ENCODE assay signal across 15 cellular contexts in the genomic region with DNA sequence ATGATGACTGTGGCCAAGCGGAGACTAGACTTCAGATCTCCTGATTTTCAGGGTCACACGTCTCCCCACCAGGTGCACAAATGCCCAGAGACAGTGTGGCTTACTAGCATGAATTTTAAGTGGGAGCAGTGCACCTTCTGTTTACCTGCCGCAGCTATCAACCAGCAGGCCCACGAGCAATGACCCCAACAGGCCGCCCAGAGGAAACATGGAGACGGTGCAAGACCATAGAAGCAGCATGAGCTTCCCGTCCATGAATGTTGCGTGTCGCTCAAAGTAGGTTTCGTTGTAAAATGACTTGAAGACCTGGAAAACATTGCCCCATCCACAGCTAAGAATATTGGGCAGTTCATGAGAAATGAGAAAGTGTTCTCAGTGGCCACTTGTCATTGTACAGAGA. TPM values are rescaled to one million over a fixed set of nuclear protein-coding genes. Genes with fewer than 3 reads are reported as not detected.
A peak's percentile ranks its signal among the peaks of the same experiment; 100 is the strongest.
DNase-seq lines count a peak whose midpoint lies in the region; ATAC-seq and TF ChIP-seq lines count a peak whose summit lies in the region.
"Had no signal": no experiment of that assay in that cellular context is flagged by ENCODE, and none has a peak within 500 bp of the region (broad histone marks: within the 10 kb centered on the region; RNA-seq: fewer than 3 reads in every experiment).

No MANE protein-coding gene starts in this region.

- WGBS in hepatocyte (ENCODE audit: low lambda C conversion rate, missing lambda C conversion rate), result 89% methylated on average over 10 of the region's 10 CpGs

- peaks cover 13% of the 10 kb centered on the region for H3K4me1 ChIP-seq in hepatocyte (ENCODE audit: insufficient read depth)
- H3K4me1 ChIP-seq: A549, BE2C had no signal

- no peaks in the 10 kb centered on the region for H3K9me3 ChIP-seq in hepatocyte (ENCODE audit: low read depth)
- H3K9me3 ChIP-seq: A549, BE2C had no signal

- DNase-seq in H7 (peak; percentile 47), NCI-H510A treated with DMSO at 0.1 percent for 48 hours (lab: John Stamatoyannopoulos, UW) (peak; percentile 98), hepatocyte (ENCODE audit: low spot score) (no peak), SW 1271 (lab: John Stamatoyannopoulos, UW) (no peak)
- no peak for DNase-seq in activated CD8-positive, alpha-beta memory T cell treated with anti-CD3 and anti-CD28 coated beads, Interleukin-2, amount 10 ng/mL, durations not matched to agents 7 days and 5 days
- DNase-seq: BE2C; CD8-positive, alpha-beta T cell; COR-L47; DMS53; GF-D8 had no signal

- H3K36me3 ChIP-seq in H7 (replicated peaks; ENCODE audit: control insufficient read depth, insufficient read depth, low read length) (no peaks in the 10 kb centered on the region), hepatocyte (replicated peaks; ENCODE audit: insufficient read depth, low read depth) (no peaks in the 10 kb centered on the region)
- H3K36me3 ChIP-seq: BE2C had no signal

- no peak overlapping the region for H3K27ac Mint-ChIP-seq in activated CD8-positive, alpha-beta memory T cell treated with anti-CD3 and anti-CD28 coated beads, Interleukin-2, amount 10 ng/mL, durations not matched to agents 7 days and 5 days
- H3K27ac Mint-ChIP-seq: CD14-positive monocyte; CD8-positive, alpha-beta T cell had no signal

- no peaks in the 10 kb centered on the region for H3K36me3 Mint-ChIP-seq in activated CD8-positive, alpha-beta memory T cell treated with anti-CD3 and anti-CD28 coated beads, Interleukin-2, amount 10 ng/mL, durations not matched to agents 7 days and 5 days
- H3K36me3 Mint-ChIP-seq: CD14-positive monocyte; CD8-positive, alpha-beta T cell had no signal

- H3K27me3 ChIP-seq in H7 (ENCODE audit: control insufficient read depth, insufficient read depth, low read length), result no peaks in the 10 kb centered on the region; the same call in 1 of the 2 replicates
- no peaks in the 10 kb centered on the region for H3K27me3 ChIP-seq in hepatocyte
- H3K27me3 ChIP-seq: BE2C had no signal

- CTCF ChIA-PET in activated CD8-positive, alpha-beta memory T cell treated with anti-CD3 and anti-CD28 coated beads, Interleukin-2, amount 10 ng/mL, durations not matched to agents 7 days and 5 days (lab: Charles Lee), result interaction anchor here (2.0 kb wide), 1 partner anchor 78 kb away, joined by 4 read pairs; no protein-coding TSS in a partner anchor

- no peak for ATAC-seq in activated CD8-positive, alpha-beta memory T cell treated with anti-CD3 and anti-CD28 coated beads, Interleukin-2, amount 10 ng/mL, durations not matched to agents 7 days and 5 days
- ATAC-seq in HG02610 (IDR thresholded peaks at IDR 0.05; ENCODE audit: unreplicated experiment), result no peak
- ATAC-seq: A549; CD8-positive, alpha-beta T cell had no signal

- TF ChIP-seq CTCF in hepatocyte (IDR thresholded peaks at IDR 0.05; ENCODE audit: poor library complexity), result no peak

- no peaks in the 10 kb centered on the region for H4K20me1 ChIP-seq in hepatocyte (ENCODE audit: insufficient read depth, poor library complexity, severe bottlenecking)

- no peaks in the 10 kb centered on the region for H3K4me1 Mint-ChIP-seq in activated CD8-positive, alpha-beta memory T cell treated with anti-CD3 and anti-CD28 coated beads, Interleukin-2, amount 10 ng/mL, durations not matched to agents 7 days and 5 days

- H3K79me2 ChIP-seq in hepatocyte, result no peaks in the 10 kb centered on the region

- no peak overlapping the region for H3K4me2 ChIP-seq in hepatocyte
- H3K4me2 ChIP-seq: A549 had no signal

- H3K9me3 Mint-ChIP-seq in activated CD8-positive, alpha-beta memory T cell treated with anti-CD3 and anti-CD28 coated beads, Interleukin-2, amount 10 ng/mL, durations not matched to agents 7 days and 5 days (ENCODE audit: low read depth), result no peaks in the 10 kb centered on the region
- H3K9me3 Mint-ChIP-seq: CD8-positive, alpha-beta T cell had no signal

- no peak overlapping the region for H3K4me3 Mint-ChIP-seq in activated CD8-positive, alpha-beta memory T cell treated with anti-CD3 and anti-CD28 coated beads, Interleukin-2, amount 10 ng/mL, durations not matched to agents 7 days and 5 days
- H3K4me3 Mint-ChIP-seq: CD14-positive monocyte; CD8-positive, alpha-beta T cell had no signal

- no peak overlapping the region for H2AFZ ChIP-seq in hepatocyte

- peaks cover 17% of the 10 kb centered on the region for H3K27me3 Mint-ChIP-seq in activated CD8-positive, alpha-beta memory T cell treated with anti-CD3 and anti-CD28 coated beads, Interleukin-2, amount 10 ng/mL, durations not matched to agents 7 days and 5 days

- H3K27ac ChIP-seq in hepatocyte, result peak overlapping the region; percentile 74
- H3K27ac ChIP-seq: A549 had no signal

- no peaks in the 10 kb centered on the region for H3K9me2 ChIP-seq in hepatocyte (replicated peaks; ENCODE audit: insufficient read depth)

- H3K4me3 ChIP-seq in H7 (ENCODE audit: insufficient read depth, low read depth, low read length), result no peak overlapping the region
- H3K4me3 ChIP-seq in hepatocyte, result no peak overlapping the region
- H3K4me3 ChIP-seq: A549 had no signal

RNA-seq across cellular contexts. Expression of gene SLC2A7, which starts 3.5 kb away (rescaled TPM):
- not detected in 2 replicates for total RNA-seq in H7 (2014; rRNA removed; shearing (Covaris generic))
- total RNA-seq in hepatocyte, result 0.16 and 0.27 TPM in 2 replicates
- polyA plus RNA-seq in hepatocyte, result 0.13 and 0.40 TPM in 2 replicates
- total RNA-seq in activated CD8-positive, alpha-beta memory T cell treated with anti-CD3 and anti-CD28 coated beads, Interleukin-2, amount 10 ng/mL, durations not matched to agents 7 days and 5 days, result not detected
- total RNA-seq: CD8-positive, alpha-beta T cell; H4 had no signal
- polyA plus RNA-seq: A549, AG04450, CD14-positive monocyte had no signal

RNA-seq across cellular contexts. Expression of gene SLC2A5, which starts 46.7 kb away (rescaled TPM):
- total RNA-seq in H7 (2014; rRNA removed; shearing (Covaris generic)), result 0.03 TPM in 1 of 2 replicates, not detected in the other
- 7.2 TPM in 2 replicates for total RNA-seq in hepatocyte
- 7.1 and 8.2 TPM in 2 replicates for polyA plus RNA-seq in hepatocyte
- total RNA-seq in activated CD8-positive, alpha-beta memory T cell treated with anti-CD3 and anti-CD28 coated beads, Interleukin-2, amount 10 ng/mL, durations not matched to agents 7 days and 5 days, result not detected
- total RNA-seq: CD8-positive, alpha-beta T cell had no signal

Comparison
In these comparisons a context has a peak if more than half of its experiments do, and no peak if none do; other contexts are left out.
1. DNase-seq: peak in H7 (single experiment) and NCI-H510A treated with DMSO at 0.1 percent for 48 hours (single experiment); none in hepatocyte (single experiment), activated CD8-positive, alpha-beta memory T cell treated with anti-CD3 and anti-CD28 coated beads, Interleukin-2, amount 10 ng/mL, durations not matched to agents 7 days and 5 days (single experiment) and SW 1271 (0 of 2).